23 cellular contexts compared by ENCODE assay signal in genomic region chr4:124941267-124941666, GRCh38.
A peak's percentile ranks its signal among the peaks of the same experiment; 100 is the strongest.
DNase-seq lines count a peak whose midpoint lies in the region; ATAC-seq, FAIRE-seq and TF ChIP-seq lines count a peak whose summit lies in the region.
"Had no signal": no experiment of that assay in that cellular context is flagged by ENCODE, and none has a peak within 500 bp of the region (broad histone marks: within the 10 kb centered on the region; RNA-seq: fewer than 3 reads in every experiment).

No MANE protein-coding gene starts in this region.

- FAIRE-seq in RCC 7860 (lab: Jason Lieb, UNC), result peak; percentile 76
- FAIRE-seq: GM12891 had no signal

- TF ChIP-seq CTCF in endothelial cell (IDR thresholded peaks at IDR 0.05; ENCODE audit: unreplicated experiment), result no peak

- H3K27ac Mint-ChIP-seq in endothelial cell (ENCODE audit: unreplicated experiment), result peak overlapping the region; percentile 94
- H3K27ac Mint-ChIP-seq: activated T-helper 17 cell treated with anti-CD3 and anti-CD28 coated beads, Interleukin-2, amount 50 U/mL, for 72 hours; T-helper 17 cell had no signal

- DNase-seq in H4 (ENCODE audit: low spot score), result peak; percentile 33
- DNase-seq in RCC 7860 (ENCODE audit: low spot score), result peak; percentile 30
- no peak for DNase-seq in endothelial cell (ENCODE audit: low spot score)
- peak; percentile 81 for DNase-seq in renal cortical epithelial cell (ENCODE audit: low read depth)
- no peak for DNase-seq in cortex of kidney (lab: John Stamatoyannopoulos, UW)
- DNase-seq in NCI-H2196 treated with DMSO at 0.1 percent for 48 hours (lab: John Stamatoyannopoulos, UW; ENCODE audit: unreplicated experiment), result no peak
- DNase-seq: activated CD4-positive, CD25-positive, alpha-beta regulatory T cell; BE2C; effector CD4-positive, alpha-beta T cell; heart right ventricle; kidney; MG63; midbrain; NCI-H146; NCI-H345; T-helper 17 cell; testis had no signal

- no peak for TF ChIP-seq POLR2A in GM18505 (IDR thresholded peaks at IDR 0.05; ENCODE audit: borderline replicate concordance, extremely low read depth, insufficient read depth, insufficient read length)

- H3K9me3 Mint-ChIP-seq in endothelial cell (ENCODE audit: unreplicated experiment), result no peaks in the 10 kb centered on the region
- H3K9me3 Mint-ChIP-seq: neural crest cell had no signal

- H3K4me3 Mint-ChIP-seq in endothelial cell (ENCODE audit: unreplicated experiment), result no peak overlapping the region
- H3K4me3 Mint-ChIP-seq: activated T-helper 17 cell treated with anti-CD3 and anti-CD28 coated beads, Interleukin-2, amount 50 U/mL, for 72 hours; neural crest cell; T-helper 17 cell had no signal

- ATAC-seq in HG03442 (IDR thresholded peaks at IDR 0.05; ENCODE audit: unreplicated experiment) (no peak), GM18505 (IDR thresholded peaks at IDR 0.05; ENCODE audit: unreplicated experiment) (no peak)
- ATAC-seq: activated T-helper 17 cell treated with anti-CD3 and anti-CD28 coated beads, Interleukin-2, amount 50 U/mL, for 72 hours; Right ventricle myocardium inferior; T-helper 17 cell had no signal

- H3K4me1 Mint-ChIP-seq in endothelial cell (ENCODE audit: unreplicated experiment), result peaks cover 20% of the 10 kb centered on the region
- H3K4me1 Mint-ChIP-seq: activated T-helper 17 cell treated with anti-CD3 and anti-CD28 coated beads, Interleukin-2, amount 50 U/mL, for 72 hours; T-helper 17 cell had no signal

- no peaks in the 10 kb centered on the region for H3K27me3 Mint-ChIP-seq in endothelial cell (ENCODE audit: unreplicated experiment)
- H3K27me3 Mint-ChIP-seq: activated T-helper 17 cell treated with anti-CD3 and anti-CD28 coated beads, Interleukin-2, amount 50 U/mL, for 72 hours; T-helper 17 cell had no signal

- H3K36me3 Mint-ChIP-seq in endothelial cell (ENCODE audit: low read depth, unreplicated experiment), result no peaks in the 10 kb centered on the region

Comparison
In these comparisons a context has a peak if more than half of its experiments do, and no peak if none do; other contexts are left out.
1. DNase-seq: peak in H4 (single experiment), RCC 7860 (single experiment) and renal cortical epithelial cell (single experiment); none in endothelial cell (single experiment), cortex of kidney (single experiment) and NCI-H2196 treated with DMSO at 0.1 percent for 48 hours (single experiment).